ENCODE assay signal across 1 cellular context in the genomic region with DNA sequence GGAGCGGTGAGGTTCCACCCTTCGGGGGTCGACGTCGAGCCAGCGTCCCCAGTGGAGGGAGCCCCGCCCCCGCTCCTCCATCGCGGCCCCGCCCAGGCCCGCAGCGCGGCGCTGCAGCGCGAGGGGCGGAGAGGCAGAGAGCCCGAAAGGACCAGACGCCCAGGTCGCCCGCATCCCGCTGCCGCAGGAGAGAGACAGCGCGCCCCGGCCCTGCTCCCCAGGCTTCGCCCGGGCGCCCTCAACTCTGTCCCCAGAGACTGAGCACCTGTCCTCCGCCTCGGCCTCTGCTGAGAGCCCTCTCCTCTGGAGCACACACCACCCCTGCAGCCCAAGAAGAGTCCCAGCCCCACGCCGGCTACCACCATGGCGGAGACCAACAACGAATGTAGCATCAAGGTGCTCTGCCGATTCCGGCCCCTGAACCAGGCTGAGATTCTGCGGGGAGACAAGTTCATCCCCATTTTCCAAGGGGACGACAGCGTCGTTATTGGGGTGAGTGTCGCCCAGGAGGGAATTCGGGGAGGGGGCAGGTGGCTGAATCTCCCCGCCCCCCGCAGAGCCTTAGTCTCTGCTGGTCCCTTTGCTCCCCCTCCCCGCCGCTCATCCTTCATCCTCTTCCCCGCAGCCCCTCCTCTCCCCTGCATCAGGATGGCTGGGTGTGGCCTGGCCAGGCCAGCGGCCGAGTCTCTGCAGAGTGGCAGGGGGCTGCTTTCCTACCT.
TF ChIP-seq lines count a peak whose summit lies in the region.

A gene (plus strand): TSS at position 136 of the 719 bp plus-strand sequence. CDS start 228 bp downstream, at position 364.

TF ChIP-seq in HEK293, 187 proteins besides CTCF, POLR2A, EP300 and RAD21 (continued from another document):
- TF ChIP-seq, protein P1, sequence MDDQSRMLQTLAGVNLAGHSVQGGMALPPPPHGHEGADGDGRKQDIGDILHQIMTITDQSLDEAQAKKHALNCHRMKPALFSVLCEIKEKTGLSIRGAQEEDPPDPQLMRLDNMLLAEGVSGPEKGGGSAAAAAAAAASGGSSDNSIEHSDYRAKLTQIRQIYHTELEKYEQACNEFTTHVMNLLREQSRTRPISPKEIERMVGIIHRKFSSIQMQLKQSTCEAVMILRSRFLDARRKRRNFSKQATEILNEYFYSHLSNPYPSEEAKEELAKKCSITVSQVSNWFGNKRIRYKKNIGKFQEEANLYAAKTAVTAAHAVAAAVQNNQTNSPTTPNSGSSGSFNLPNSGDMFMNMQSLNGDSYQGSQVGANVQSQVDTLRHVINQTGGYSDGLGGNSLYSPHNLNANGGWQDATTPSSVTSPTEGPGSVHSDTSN (CRISPR knock-in tag; IDR thresholded peaks at IDR 0.05) = 0 out of 2 replicates have a peak, but pooled peaks have one; percentile 12
- TF ChIP-seq ZBTB8A (tag by site-specific recombination; IDR thresholded peaks at IDR 0.05) = peak; percentile 97
- TF ChIP-seq EGR2 (tag by site-specific recombination; IDR thresholded peaks at IDR 0.05; ENCODE audit: low read depth) = no peak
- TF ChIP-seq, protein P2, sequence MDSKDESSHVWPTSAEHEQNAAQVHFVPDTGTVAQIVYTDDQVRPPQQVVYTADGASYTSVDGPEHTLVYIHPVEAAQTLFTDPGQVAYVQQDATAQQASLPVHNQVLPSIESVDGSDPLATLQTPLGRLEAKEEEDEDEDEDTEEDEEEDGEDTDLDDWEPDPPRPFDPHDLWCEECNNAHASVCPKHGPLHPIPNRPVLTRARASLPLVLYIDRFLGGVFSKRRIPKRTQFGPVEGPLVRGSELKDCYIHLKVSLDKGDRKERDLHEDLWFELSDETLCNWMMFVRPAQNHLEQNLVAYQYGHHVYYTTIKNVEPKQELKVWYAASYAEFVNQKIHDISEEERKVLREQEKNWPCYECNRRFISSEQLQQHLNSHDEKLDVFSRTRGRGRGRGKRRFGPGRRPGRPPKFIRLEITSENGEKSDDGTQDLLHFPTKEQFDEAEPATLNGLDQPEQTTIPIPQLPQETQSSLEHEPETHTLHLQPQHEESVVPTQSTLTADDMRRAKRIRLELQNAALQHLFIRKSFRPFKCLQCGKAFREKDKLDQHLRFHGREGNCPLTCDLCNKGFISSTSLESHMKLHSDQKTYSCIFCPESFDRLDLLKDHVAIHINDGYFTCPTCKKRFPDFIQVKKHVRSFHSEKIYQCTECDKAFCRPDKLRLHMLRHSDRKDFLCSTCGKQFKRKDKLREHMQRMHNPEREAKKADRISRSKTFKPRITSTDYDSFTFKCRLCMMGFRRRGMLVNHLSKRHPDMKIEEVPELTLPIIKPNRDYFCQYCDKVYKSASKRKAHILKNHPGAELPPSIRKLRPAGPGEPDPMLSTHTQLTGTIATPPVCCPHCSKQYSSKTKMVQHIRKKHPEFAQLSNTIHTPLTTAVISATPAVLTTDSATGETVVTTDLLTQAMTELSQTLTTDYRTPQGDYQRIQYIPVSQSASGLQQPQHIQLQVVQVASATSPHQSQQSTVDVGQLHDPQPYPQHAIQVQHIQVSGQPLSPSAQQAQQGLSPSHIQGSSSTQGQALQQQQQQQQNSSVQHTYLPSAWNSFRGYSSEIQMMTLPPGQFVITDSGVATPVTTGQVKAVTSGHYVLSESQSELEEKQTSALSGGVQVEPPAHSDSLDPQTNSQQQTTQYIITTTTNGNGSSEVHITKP (tag by site-specific recombination; IDR thresholded peaks at IDR 0.05) = peak; percentile 88
- no peak for TF ChIP-seq ZNF510 (tag by site-specific recombination; IDR thresholded peaks at IDR 0.05; ENCODE audit: insufficient replicate concordance)
- TF ChIP-seq, protein P3, sequence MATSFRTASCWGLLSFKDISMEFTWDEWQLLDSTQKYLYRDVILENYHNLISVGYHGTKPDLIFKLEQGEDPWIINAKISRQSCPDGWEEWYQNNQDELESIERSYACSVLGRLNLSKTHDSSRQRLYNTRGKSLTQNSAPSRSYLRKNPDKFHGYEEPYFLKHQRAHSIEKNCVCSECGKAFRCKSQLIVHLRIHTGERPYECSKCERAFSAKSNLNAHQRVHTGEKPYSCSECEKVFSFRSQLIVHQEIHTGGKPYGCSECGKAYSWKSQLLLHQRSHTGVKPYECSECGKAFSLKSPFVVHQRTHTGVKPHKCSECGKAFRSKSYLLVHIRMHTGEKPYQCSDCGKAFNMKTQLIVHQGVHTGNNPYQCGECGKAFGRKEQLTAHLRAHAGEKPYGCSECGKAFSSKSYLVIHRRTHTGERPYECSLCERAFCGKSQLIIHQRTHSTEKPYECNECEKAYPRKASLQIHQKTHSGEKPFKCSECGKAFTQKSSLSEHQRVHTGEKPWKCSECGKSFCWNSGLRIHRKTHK (tag by site-specific recombination; IDR thresholded peaks at IDR 0.05) = no peak
- peak; percentile 30; the same call in 1 of the 2 replicates for TF ChIP-seq ZNF600 (tag by site-specific recombination; IDR thresholded peaks at IDR 0.05)
- no peak for TF ChIP-seq RBAK (tag by site-specific recombination; IDR thresholded peaks at IDR 0.05)
- TF ChIP-seq, protein P4, sequence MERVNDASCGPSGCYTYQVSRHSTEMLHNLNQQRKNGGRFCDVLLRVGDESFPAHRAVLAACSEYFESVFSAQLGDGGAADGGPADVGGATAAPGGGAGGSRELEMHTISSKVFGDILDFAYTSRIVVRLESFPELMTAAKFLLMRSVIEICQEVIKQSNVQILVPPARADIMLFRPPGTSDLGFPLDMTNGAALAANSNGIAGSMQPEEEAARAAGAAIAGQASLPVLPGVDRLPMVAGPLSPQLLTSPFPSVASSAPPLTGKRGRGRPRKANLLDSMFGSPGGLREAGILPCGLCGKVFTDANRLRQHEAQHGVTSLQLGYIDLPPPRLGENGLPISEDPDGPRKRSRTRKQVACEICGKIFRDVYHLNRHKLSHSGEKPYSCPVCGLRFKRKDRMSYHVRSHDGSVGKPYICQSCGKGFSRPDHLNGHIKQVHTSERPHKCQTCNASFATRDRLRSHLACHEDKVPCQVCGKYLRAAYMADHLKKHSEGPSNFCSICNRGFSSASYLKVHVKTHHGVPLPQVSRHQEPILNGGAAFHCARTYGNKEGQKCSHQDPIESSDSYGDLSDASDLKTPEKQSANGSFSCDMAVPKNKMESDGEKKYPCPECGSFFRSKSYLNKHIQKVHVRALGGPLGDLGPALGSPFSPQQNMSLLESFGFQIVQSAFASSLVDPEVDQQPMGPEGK (tag by site-specific recombination; IDR thresholded peaks at IDR 0.05) = peak; percentile 69; the same call in 1 of the 2 replicates
- no peak for TF ChIP-seq SETDB1 (IDR thresholded peaks at IDR 0.05; ENCODE audit: insufficient read length, low read length)
- no peak for TF ChIP-seq ZNF76 (tag by site-specific recombination; IDR thresholded peaks at IDR 0.05; ENCODE audit: borderline replicate concordance, low read depth)
- no peak for TF ChIP-seq ZNF571 (tag by site-specific recombination; IDR thresholded peaks at IDR 0.05)
- TF ChIP-seq ZNF311 (tag by site-specific recombination; IDR thresholded peaks at IDR 0.05; ENCODE audit: borderline replicate concordance) = no peak
- TF ChIP-seq ZNF561 (tag by site-specific recombination; IDR thresholded peaks at IDR 0.05; ENCODE audit: borderline replicate concordance) = peak; percentile 77; the same call in 1 of the 2 replicates
- TF ChIP-seq ZNF423 (tag by site-specific recombination; IDR thresholded peaks at IDR 0.05) = no peak
- no peak; the same call in 1 of the 2 replicates for TF ChIP-seq ZFHX2 (tag by site-specific recombination; conservative IDR thresholded peaks at IDR 0.05)
- TF ChIP-seq, protein P5, sequence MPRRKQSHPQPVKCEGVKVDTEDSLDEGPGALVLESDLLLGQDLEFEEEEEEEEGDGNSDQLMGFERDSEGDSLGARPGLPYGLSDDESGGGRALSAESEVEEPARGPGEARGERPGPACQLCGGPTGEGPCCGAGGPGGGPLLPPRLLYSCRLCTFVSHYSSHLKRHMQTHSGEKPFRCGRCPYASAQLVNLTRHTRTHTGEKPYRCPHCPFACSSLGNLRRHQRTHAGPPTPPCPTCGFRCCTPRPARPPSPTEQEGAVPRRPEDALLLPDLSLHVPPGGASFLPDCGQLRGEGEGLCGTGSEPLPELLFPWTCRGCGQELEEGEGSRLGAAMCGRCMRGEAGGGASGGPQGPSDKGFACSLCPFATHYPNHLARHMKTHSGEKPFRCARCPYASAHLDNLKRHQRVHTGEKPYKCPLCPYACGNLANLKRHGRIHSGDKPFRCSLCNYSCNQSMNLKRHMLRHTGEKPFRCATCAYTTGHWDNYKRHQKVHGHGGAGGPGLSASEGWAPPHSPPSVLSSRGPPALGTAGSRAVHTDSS (tag by site-specific recombination; IDR thresholded peaks at IDR 0.05) = peak; percentile 28; the same call in 1 of the 2 replicates
- TF ChIP-seq ZFP3 (tag by site-specific recombination; IDR thresholded peaks at IDR 0.05; ENCODE audit: low read depth) = no peak
- TF ChIP-seq YY1 (tag by site-specific recombination; IDR thresholded peaks at IDR 0.05) = no peak
- TF ChIP-seq ZNF654 (tag by site-specific recombination; IDR thresholded peaks at IDR 0.05; ENCODE audit: low read depth) = no peak
- TF ChIP-seq SP7 (tag by site-specific recombination; IDR thresholded peaks at IDR 0.05) = peak; percentile 41; the same call in 1 of the 2 replicates
- peak; percentile 69 for TF ChIP-seq ZNF341 (tag by site-specific recombination; IDR thresholded peaks at IDR 0.05; ENCODE audit: low read depth)
- TF ChIP-seq, protein P6, sequence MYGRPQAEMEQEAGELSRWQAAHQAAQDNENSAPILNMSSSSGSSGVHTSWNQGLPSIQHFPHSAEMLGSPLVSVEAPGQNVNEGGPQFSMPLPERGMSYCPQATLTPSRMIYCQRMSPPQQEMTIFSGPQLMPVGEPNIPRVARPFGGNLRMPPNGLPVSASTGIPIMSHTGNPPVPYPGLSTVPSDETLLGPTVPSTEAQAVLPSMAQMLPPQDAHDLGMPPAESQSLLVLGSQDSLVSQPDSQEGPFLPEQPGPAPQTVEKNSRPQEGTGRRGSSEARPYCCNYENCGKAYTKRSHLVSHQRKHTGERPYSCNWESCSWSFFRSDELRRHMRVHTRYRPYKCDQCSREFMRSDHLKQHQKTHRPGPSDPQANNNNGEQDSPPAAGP (tag by site-specific recombination; IDR thresholded peaks at IDR 0.05) = 0 out of 2 replicates have a peak, but pooled peaks have one; percentile 19
- TF ChIP-seq ZSCAN23 (tag by site-specific recombination; IDR thresholded peaks at IDR 0.05) = no peak
- peak; percentile 76 for TF ChIP-seq ZXDB (tag by site-specific recombination; IDR thresholded peaks at IDR 0.05)
- no peak for TF ChIP-seq ZIC2 (tag by site-specific recombination; IDR thresholded peaks at IDR 0.05)
- no peak for TF ChIP-seq HOXA7 (CRISPR knock-in tag; IDR thresholded peaks at IDR 0.05; ENCODE audit: borderline replicate concordance)
